ENCODE assay signal across 23 cellular contexts in the genomic region with DNA sequence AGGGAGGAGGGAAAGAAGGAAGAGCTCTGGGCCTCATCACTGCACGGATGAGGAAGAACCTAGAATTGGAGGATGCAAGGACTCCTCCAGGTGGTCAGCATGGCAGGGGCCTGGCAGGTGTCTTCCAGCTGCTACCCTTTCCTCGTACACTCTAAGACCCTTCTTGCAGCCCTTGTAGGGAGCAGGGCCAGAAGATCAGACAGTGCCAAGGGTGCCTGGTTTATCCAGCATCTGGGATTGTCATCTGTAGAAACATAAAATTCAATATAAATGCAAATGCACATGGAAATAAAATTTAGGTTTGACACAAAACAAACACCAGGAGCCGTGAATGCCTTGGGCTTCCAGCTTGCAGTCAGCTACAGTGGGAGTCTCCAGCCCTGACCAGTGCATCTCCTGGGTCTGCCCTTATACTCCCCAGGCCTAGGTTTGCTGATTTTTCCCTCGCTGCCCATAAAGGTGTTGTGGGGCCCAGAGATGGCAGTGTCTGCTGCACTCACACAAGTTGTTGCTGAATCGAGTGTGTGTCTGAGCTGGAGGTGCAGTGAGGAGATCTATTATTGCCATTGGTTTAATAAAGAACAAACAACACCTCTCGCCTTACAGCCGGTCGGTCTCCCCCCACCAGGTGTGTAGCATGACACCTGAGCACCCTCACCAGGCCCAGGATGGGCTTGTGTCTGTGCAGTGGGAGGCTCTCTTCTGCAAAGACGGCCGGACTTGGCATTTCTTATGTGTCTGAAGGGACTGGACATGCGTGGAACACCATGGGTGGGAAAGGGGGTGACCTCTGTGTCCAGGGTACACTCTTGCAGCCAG.
DNase-seq lines count a peak whose midpoint lies in the region; FAIRE-seq and TF ChIP-seq lines count a peak whose summit lies in the region.
"Had no signal": no experiment of that assay in that cellular context is flagged by ENCODE, and none has a peak within 500 bp of the region (broad histone marks: within the 10 kb centered on the region; RNA-seq: fewer than 3 reads in every experiment).

No MANE protein-coding gene starts in this region.

- H3K23me2 ChIP-seq in H1 (ENCODE audit: low read depth, low read length), result no peaks in the 10 kb centered on the region

- H3K4me2 ChIP-seq in OCI-LY1 (ENCODE audit: low read length), result peak overlapping the region; percentile 57
- H3K4me2 ChIP-seq in H1 (ENCODE audit: insufficient read depth in 1 of 2, low read depth in 2 of 2, low read length in 2 of 2), result no peak overlapping the region

- no peak for TF ChIP-seq POLR2A in H1 (IDR thresholded peaks at IDR 0.05; ENCODE audit: control extremely low read depth in 1 of 2, low read depth in 2 of 2, low read length in 2 of 2)

- H3K79me1 ChIP-seq in H1 (ENCODE audit: low read depth, low read length), result no peaks in the 10 kb centered on the region

- no peak overlapping the region for H2AFZ ChIP-seq in OCI-LY1 (ENCODE audit: low read length)
- no peak overlapping the region for H2AFZ ChIP-seq in H1 (ENCODE audit: low read length)

- no peak overlapping the region for H2BK15ac ChIP-seq in H1 (ENCODE audit: low read length)

- H3K23ac ChIP-seq in H1 (ENCODE audit: insufficient read length), result no peak overlapping the region

- H3K4me1 Mint-ChIP-seq in CD4-positive, alpha-beta memory T cell, result peaks cover 0 to 9% (median 5%) of the 10 kb centered on the region in 4 donors
- no peaks in the 10 kb centered on the region for H3K4me1 Mint-ChIP-seq in mesothelial cell of epicardium
- H3K4me1 Mint-ChIP-seq in MCF 10A (ENCODE audit: insufficient read depth, unreplicated experiment), result no peaks in the 10 kb centered on the region

- H3K9ac ChIP-seq in OCI-LY1 (ENCODE audit: low read length) (peak overlapping the region; percentile 31; the same call in 1 of the 2 replicates), H1 (replicated peaks in 1 of 4; ENCODE audit: extremely low read depth in 1 of 4, low read depth in 3 of 4, low read length in 3 of 4) (no peak overlapping the region)

- peaks cover 20% of the 10 kb centered on the region for H3F3A ChIP-seq in OCI-LY1 (ENCODE audit: insufficient read depth, low read length)

- no peak overlapping the region for H3K4me3 Mint-ChIP-seq in CD4-positive, alpha-beta memory T cell
- H3K4me3 Mint-ChIP-seq in mesothelial cell of epicardium (no peak overlapping the region), MCF 10A (ENCODE audit: unreplicated experiment) (no peak overlapping the region)
- H3K4me3 Mint-ChIP-seq: activated T-cell treated with anti-CD3 and anti-CD28 coated beads, Interleukin-2, amount 50 U/mL, for 72 hours; dendritic cell treated with granulocyte-macrophage colony-stimulating factor and Interleukin-4, amounts not matched to agents 40 ng/mL and 50 ng/mL, for 4 days; stimulated activated naive B cell treated with anti-CD40 and anti-IgM and Interleukin-4, amounts not matched to agents 10 μg/mL and 1 μg/mL and 100 μg/mL, for 72 hours; T-helper 2 cell treated with Interferon-gamma antibody and Interleukin-4, amounts not matched to agents 5 μg/mL and 100 μg/mL, for 36 hours had no signal

- TF ChIP-seq EP300 in H1 (IDR thresholded peaks at IDR 0.05; ENCODE audit: borderline replicate concordance in 1 of 2, low read depth in 2 of 2, low read length in 2 of 2), result no peak

- CTCF ChIA-PET in CD4-positive, alpha-beta memory T cell (lab: Charles Lee; ENCODE audit: partially characterized antibody), result interaction anchor here (1.4 to 1.5 kb wide), 2 partner anchors 11 to 14 kb away, joined by 3 to 4 read pairs; no protein-coding TSS in a partner anchor
- CTCF ChIA-PET in H1 (lab: Charles Lee; ENCODE audit: partially characterized antibody), result interaction anchor here (0.7 to 18.6 kb wide), 12 partner anchors 12 to 111 kb away, joined by 3 to 358 read pairs (median 4); partner anchors contain the start of gene BCR
- CTCF ChIA-PET in MCF 10A (lab: Yijun Ruan, JAX), result no interaction called here

- peak overlapping the region; percentile 67; the same call in 1 of the 2 replicates for H2AK5ac ChIP-seq in H1 (ENCODE audit: low read depth, low read length)

- H2BK120ac ChIP-seq in H1 (replicated peaks; ENCODE audit: low read depth, low read length), result no peak overlapping the region

- peak overlapping the region; percentile 29; the same call in 1 of the 2 replicates for H3K18ac ChIP-seq in H1 (ENCODE audit: extremely low read depth, low read length)

- no peak overlapping the region for H2BK12ac ChIP-seq in H1 (ENCODE audit: low read depth, low read length)

- H3K9me3 ChIP-seq in CD4-positive, alpha-beta memory T cell (ENCODE audit: control insufficient read depth in 1 of 2, low read length in 2 of 2), result no peaks in the 10 kb centered on the region
- H3K9me3 ChIP-seq in OCI-LY1 (ENCODE audit: low read length) (no peaks in the 10 kb centered on the region), H1 (ENCODE audit: insufficient read depth in 2 of 2, low read depth in 1 of 2, low read length in 1 of 2) (no peaks in the 10 kb centered on the region)

- H2BK20ac ChIP-seq in H1 (ENCODE audit: low read length), result no peak overlapping the region

- WGBS in H1 (ENCODE audit: extremely low coverage in 1 of 2, insufficient coverage in 1 of 2, insufficient read length in 1 of 2, insufficient replicate concordance in 2 of 2, low coverage in 1 of 2, low lambda C conversion rate in 2 of 2, missing lambda C conversion rate in 1 of 2), 2 experiments, result 86% methylated on average over 11 of the region's 11 CpGs; no CpG with 5 or more reads in 1 of the 2 experiments

- H4K20me1 ChIP-seq in OCI-LY1 (ENCODE audit: insufficient read depth, low read length) (no peaks in the 10 kb centered on the region), H1 (replicated peaks in 1 of 2; ENCODE audit: control insufficient read depth in 1 of 2, insufficient read depth in 2 of 2, low read length in 2 of 2) (peaks cover 8 to 19% of the 10 kb centered on the region in 2 experiments)

- no peak overlapping the region for H4K5ac ChIP-seq in H1 (ENCODE audit: insufficient read length, low read depth, low read length)

- POLR2A ChIA-PET in CD4-positive, alpha-beta memory T cell (lab: Charles Lee; ENCODE audit: partially characterized antibody), result no interaction called here
- POLR2A ChIA-PET in H1 (lab: Charles Lee; ENCODE audit: partially characterized antibody), result interaction anchor here (0.7 to 3.4 kb wide), 3 partner anchors 25 to 92 kb away, joined by 3 to 16 read pairs (median 4); partner anchors contain the start of gene BCR
- POLR2A ChIA-PET in MCF 10A (lab: Yijun Ruan, JAX), result no interaction called here

- peak; percentile 52 for DNase-seq in DMS53 (lab: John Stamatoyannopoulos, UW)
- DNase-seq in DMS53 treated with DMSO at 0.1 percent for 48 hours (lab: John Stamatoyannopoulos, UW; ENCODE audit: unreplicated experiment), result no peak
- no peak for DNase-seq in CD4-positive, alpha-beta memory T cell
- DNase-seq in H1 (ENCODE audit: low read depth in 1 of 2, low spot score in 2 of 2), result no peak
- DNase-seq in Ammon's horn (ENCODE audit: low spot score), result no peak
- DNase-seq in mesothelial cell of epicardium (ENCODE audit: low spot score in 2 of 2, unreplicated experiment in 2 of 2), result no peak
- DNase-seq in MCF 10A (ENCODE audit: unreplicated experiment), result no peak
- DNase-seq: activated CD4-positive, alpha-beta T cell treated with anti-CD3 and anti-CD28 coated beads for 4 hours; activated naive CD4-positive, alpha-beta T cell treated with Interleukin-2 at 50 U/mL for 16 hours; activated T-cell treated with anti-CD3 and anti-CD28 coated beads, Interleukin-2, amount 50 U/mL, for 72 hours; CD8-positive, alpha-beta memory T cell; DMS153; GDM1; NCI-H1048; NCI-H1694 treated with DMSO at 0.1 percent for 48 hours; NCI-H345; stimulated activated CD4-positive, alpha-beta T cell treated with anti-CD3 and anti-CD28 coated beads, Interleukin-4, amount 100 ng/mL, for 4 hours; stimulated activated naive B cell treated with anti-CD40 and anti-IgM and Interleukin-4, amounts not matched to agents 10 μg/mL and 1 μg/mL and 100 μg/mL, for 72 hours had no signal

- H3K36me3 Mint-ChIP-seq in CD4-positive, alpha-beta memory T cell, result peaks cover 30 to 51% of the 10 kb centered on the region in 2 donors
- H3K36me3 Mint-ChIP-seq in mesothelial cell of epicardium (peaks cover 19% of the 10 kb centered on the region), MCF 10A (ENCODE audit: insufficient read depth, unreplicated experiment) (peaks cover 90% of the 10 kb centered on the region)

- peaks cover 27% of the 10 kb centered on the region for H3K36me3 ChIP-seq in CD4-positive, alpha-beta memory T cell (ENCODE audit: insufficient read depth, low read length)
- H3K36me3 ChIP-seq in OCI-LY1 (ENCODE audit: insufficient read depth, low read length), result peaks cover 68% of the 10 kb centered on the region; the same call in 1 of the 2 replicates
- peaks cover 7 to 25% (median 21%) of the 10 kb centered on the region in 4 experiments; a peak in 7 of 8 replicates for H3K36me3 ChIP-seq in H1 (ENCODE audit: control insufficient read depth in 2 of 4, insufficient read depth in 4 of 4, low read length in 3 of 4)

- TF ChIP-seq CTCF in OCI-LY1 (IDR thresholded peaks at IDR 0.05; ENCODE audit: low read length) (no peak), H1 (IDR thresholded peaks at IDR 0.05; ENCODE audit: control extremely low read depth in 1 of 3, insufficient read depth in 1 of 3, low read depth in 1 of 3, low read length in 3 of 3) (no peak), mesothelial cell of epicardium (IDR thresholded peaks at IDR 0.05; ENCODE audit: unreplicated experiment) (no peak), MCF 10A (IDR thresholded peaks at IDR 0.05; ENCODE audit: unreplicated experiment) (no peak)

- no peak for TF ChIP-seq RAD21 in H1 (IDR thresholded peaks at IDR 0.05 in 1 of 2, conservative IDR thresholded peaks at IDR 0.05 in 1 of 2; ENCODE audit: low read depth in 2 of 2, low read length in 2 of 2)

- 0 out of 2 replicates have a peak, but pooled peaks cover 4% of the 10 kb centered on the region for H3K79me2 ChIP-seq in OCI-LY1 (ENCODE audit: insufficient read depth, low read length)
- H3K79me2 ChIP-seq in H1 (ENCODE audit: control insufficient read depth in 1 of 2, insufficient read depth in 2 of 2, low read length in 2 of 2), result peaks cover 0 to 3% of the 10 kb centered on the region in 2 experiments; a peak in 1 of 4 replicates

- peaks cover 0 to 2% (median 0%) of the 10 kb centered on the region in 8 donors for H3K9me3 Mint-ChIP-seq in CD4-positive, alpha-beta memory T cell
- H3K9me3 Mint-ChIP-seq in mesothelial cell of epicardium (no peaks in the 10 kb centered on the region), MCF 10A (ENCODE audit: unreplicated experiment) (no peaks in the 10 kb centered on the region)
- H3K9me3 Mint-ChIP-seq: activated T-cell treated with anti-CD3 and anti-CD28 coated beads, Interleukin-2, amount 50 U/mL, for 72 hours; CD8-positive, alpha-beta memory T cell; dendritic cell treated with granulocyte-macrophage colony-stimulating factor and Interleukin-4, amounts not matched to agents 40 ng/mL and 50 ng/mL, for 4 days; stimulated activated naive B cell treated with anti-CD40 and anti-IgM and Interleukin-4, amounts not matched to agents 10 μg/mL and 1 μg/mL and 100 μg/mL, for 72 hours; T-helper 2 cell treated with Interferon-gamma antibody and Interleukin-4, amounts not matched to agents 5 μg/mL and 100 μg/mL, for 36 hours had no signal

- FAIRE-seq in H1 (lab: Jason Lieb, UNC), result no peak
- FAIRE-seq: H54 had no signal

- no peak overlapping the region for H4K91ac ChIP-seq in H1 (replicated peaks; ENCODE audit: insufficient read length, low read length)

- H3K27ac Mint-ChIP-seq in CD4-positive, alpha-beta memory T cell, result peak overlapping the region in 5 of 7 donors; percentile 18 to 91 (median 47)
- H3K27ac Mint-ChIP-seq in mesothelial cell of epicardium (no peak overlapping the region), MCF 10A (ENCODE audit: low read depth, unreplicated experiment) (no peak overlapping the region)
- H3K27ac Mint-ChIP-seq: activated T-cell treated with anti-CD3 and anti-CD28 coated beads, Interleukin-2, amount 50 U/mL, for 72 hours; dendritic cell treated with granulocyte-macrophage colony-stimulating factor and Interleukin-4, amounts not matched to agents 40 ng/mL and 50 ng/mL, for 4 days; stimulated activated naive B cell treated with anti-CD40 and anti-IgM and Interleukin-4, amounts not matched to agents 10 μg/mL and 1 μg/mL and 100 μg/mL, for 72 hours; T-helper 2 cell treated with Interferon-gamma antibody and Interleukin-4, amounts not matched to agents 5 μg/mL and 100 μg/mL, for 36 hours had no signal

- H3K27me3 Mint-ChIP-seq in CD4-positive, alpha-beta memory T cell, result no peaks in the 10 kb centered on the region
- H3K27me3 Mint-ChIP-seq in mesothelial cell of epicardium (ENCODE audit: low read depth), result no peaks in the 10 kb centered on the region
- H3K27me3 Mint-ChIP-seq in MCF 10A (ENCODE audit: insufficient read depth, unreplicated experiment), result no peaks in the 10 kb centered on the region
- H3K27me3 Mint-ChIP-seq: CD8-positive, alpha-beta memory T cell; dendritic cell treated with granulocyte-macrophage colony-stimulating factor and Interleukin-4, amounts not matched to agents 40 ng/mL and 50 ng/mL, for 4 days; stimulated activated naive B cell treated with anti-CD40 and anti-IgM and Interleukin-4, amounts not matched to agents 10 μg/mL and 1 μg/mL and 100 μg/mL, for 72 hours had no signal

- no TSS peak for BruUV-seq in MCF 10A (replicated peaks; lab: Mats Ljungman, UMichigan)

- no peaks in the 10 kb centered on the region for H3K9me2 ChIP-seq in OCI-LY1 (ENCODE audit: low read depth, low read length)

- H2BK5ac ChIP-seq in H1 (ENCODE audit: low read depth, low read length), result peak overlapping the region; percentile 47

- H3K56ac ChIP-seq in H1 (replicated peaks; ENCODE audit: insufficient read length, low read depth, low read length), result no peak overlapping the region

- no peaks in the 10 kb centered on the region for H3K27me3 ChIP-seq in CD4-positive, alpha-beta memory T cell (ENCODE audit: insufficient read depth, low read length)
- no peaks in the 10 kb centered on the region for H3K27me3 ChIP-seq in OCI-LY1 (ENCODE audit: insufficient read depth, low read length)
- no peaks in the 10 kb centered on the region for H3K27me3 ChIP-seq in H1 (replicated peaks in 1 of 4; ENCODE audit: control insufficient read depth in 3 of 4, extremely low read depth in 1 of 4, insufficient read depth in 3 of 4, low read length in 3 of 4)

- no peak overlapping the region for H3K14ac ChIP-seq in H1 (ENCODE audit: insufficient read length)

- H3K4ac ChIP-seq in H1 (replicated peaks; ENCODE audit: insufficient read length, low read depth, low read length), result no peak overlapping the region

- no peak overlapping the region for H3K27ac ChIP-seq in CD4-positive, alpha-beta memory T cell (ENCODE audit: low read depth, low read length)
- H3K27ac ChIP-seq in OCI-LY1 (ENCODE audit: low read depth, low read length, poor library complexity, severe bottlenecking), result peak overlapping the region; percentile 97
- H3K27ac ChIP-seq in H1 (ENCODE audit: low read depth, low read length), result peak overlapping the region; percentile 23; the same call in 1 of the 2 replicates
- H3K27ac ChIP-seq: 22Rv1 had no signal

- intact Hi-C loops in CD4-positive, alpha-beta memory T cell (cut with micrococcal nuclease), result no loop called here
- intact Hi-C loops in MCF 10A (cut with micrococcal nuclease), result no loop called here

- H3K4me3 ChIP-seq in CD4-positive, alpha-beta memory T cell (ENCODE audit: low read length in 2 of 2), result no peak overlapping the region
- H3K4me3 ChIP-seq in OCI-LY1 (ENCODE audit: low read depth, low read length, poor library complexity, severe bottlenecking) (peak overlapping the region; percentile 20), H1 (ENCODE audit: extremely low read depth in 1 of 4, insufficient read depth in 2 of 4, low read depth in 3 of 4, low read length in 4 of 4) (no peak overlapping the region)

- H4K8ac ChIP-seq in H1 (ENCODE audit: extremely low read depth, insufficient read depth, low read length), result no peak overlapping the region

- no peaks in the 10 kb centered on the region for H3K4me1 ChIP-seq in CD4-positive, alpha-beta memory T cell (ENCODE audit: insufficient read depth, low read length)
- H3K4me1 ChIP-seq in OCI-LY1 (ENCODE audit: insufficient read depth, low read length, severe bottlenecking) (peaks cover 92% of the 10 kb centered on the region), H1 (replicated peaks in 1 of 4; ENCODE audit: control insufficient read depth in 3 of 4, insufficient read depth in 4 of 4, low read length in 3 of 4) (peaks cover 0 to 29% (median 20%) of the 10 kb centered on the region in 4 experiments; a peak in 6 of 7 replicates)

Comparison
In these comparisons a context has a peak if more than half of its experiments do, and no peak if none do; other contexts are left out.
1. H3K27ac Mint-ChIP-seq: peak in CD4-positive, alpha-beta memory T cell (5 of 7); none in mesothelial cell of epicardium (single experiment) and MCF 10A (single experiment).